8 cellular contexts compared by ENCODE assay signal in the genomic region with DNA sequence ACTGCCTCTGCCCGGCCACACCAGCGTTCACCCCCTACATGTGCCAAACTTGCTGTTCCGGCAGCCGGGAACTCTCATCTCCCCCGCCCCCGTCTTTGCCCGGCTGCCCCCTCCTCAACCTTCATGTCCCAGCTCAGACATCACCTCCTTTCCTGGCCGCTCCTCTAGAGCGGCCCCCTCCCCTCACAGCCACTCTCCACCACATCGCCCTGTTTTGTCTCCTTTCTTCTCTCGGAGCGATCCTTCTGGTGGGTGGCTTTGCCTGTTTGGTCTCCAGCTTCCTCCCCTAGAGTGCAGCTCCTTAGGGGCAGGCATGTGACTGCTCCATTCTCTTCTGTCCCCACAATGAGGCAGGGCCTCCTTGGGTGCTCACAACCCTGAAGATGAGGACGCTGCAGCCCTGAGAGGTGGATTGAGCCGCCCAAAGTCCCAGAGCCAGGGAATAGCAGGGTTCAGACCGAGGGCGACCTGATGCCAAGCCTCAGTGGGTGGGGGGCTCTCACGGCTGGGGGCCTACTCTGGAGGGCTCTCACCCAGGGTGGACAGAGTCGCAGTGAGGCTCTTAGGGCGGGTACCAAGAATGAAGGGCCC. TPM values are rescaled to one million over a fixed set of nuclear protein-coding genes. Genes with fewer than 3 reads are reported as not detected.
DNase-seq lines count a peak whose midpoint lies in the region; ATAC-seq and TF ChIP-seq lines count a peak whose summit lies in the region.

No MANE protein-coding gene starts in this region.

- CTCF ChIA-PET in WTC11 (lab: Charles Lee) = interaction anchor here (0.7 to 11.6 kb wide), 17 partner anchors 9 to 260 kb away, joined by 3 to 143 read pairs (median 7); no protein-coding TSS in a partner anchor

- H3K36me3 Mint-ChIP-seq in WTC11 (no peaks in the 10 kb centered on the region), glutamatergic neuron (ENCODE audit: unreplicated experiment) (no peaks in the 10 kb centered on the region)
- H3K36me3 Mint-ChIP-seq in stimulated activated memory B cell treated with anti-CD40 and anti-IgM and Interleukin-4, amounts not matched to agents 10 μg/mL and 1 μg/mL and 100 μg/mL, for 72 hours = peaks cover 6% of the 10 kb centered on the region

- H3K4me1 ChIP-seq in foreskin keratinocyte = peaks cover 11% of the 10 kb centered on the region

- H3K36me3 ChIP-seq in H7 (replicated peaks; ENCODE audit: control insufficient read depth, insufficient read depth, low read length) = no peaks in the 10 kb centered on the region

- H3K4me1 Mint-ChIP-seq in WTC11 (peaks cover 64% of the 10 kb centered on the region), glutamatergic neuron (ENCODE audit: low read depth, unreplicated experiment) (peaks cover 22% of the 10 kb centered on the region)
- peaks cover 94% of the 10 kb centered on the region for H3K4me1 Mint-ChIP-seq in stimulated activated memory B cell treated with anti-CD40 and anti-IgM and Interleukin-4, amounts not matched to agents 10 μg/mL and 1 μg/mL and 100 μg/mL, for 72 hours

- peak overlapping the region; percentile 21; the same call in 1 of the 2 replicates for H3K4me3 ChIP-seq in H7 (ENCODE audit: insufficient read depth, low read depth, low read length)

- H3K27me3 ChIP-seq in H7 (ENCODE audit: control insufficient read depth, insufficient read depth, low read length) (no peaks in the 10 kb centered on the region), foreskin keratinocyte (no peaks in the 10 kb centered on the region)

- peak overlapping the region; percentile 59 for H3K4me3 Mint-ChIP-seq in WTC11
- H3K4me3 Mint-ChIP-seq in glutamatergic neuron (ENCODE audit: unreplicated experiment) = no peak overlapping the region
- peak overlapping the region; percentile 83 for H3K4me3 Mint-ChIP-seq in stimulated activated memory B cell treated with anti-CD40 and anti-IgM and Interleukin-4, amounts not matched to agents 10 μg/mL and 1 μg/mL and 100 μg/mL, for 72 hours

- H3K27me3 Mint-ChIP-seq in WTC11 (ENCODE audit: low read depth) (no peaks in the 10 kb centered on the region; the same call in 1 of the 2 replicates), glutamatergic neuron (ENCODE audit: unreplicated experiment) (peaks cover 1% of the 10 kb centered on the region)
- H3K27me3 Mint-ChIP-seq in stimulated activated memory B cell treated with anti-CD40 and anti-IgM and Interleukin-4, amounts not matched to agents 10 μg/mL and 1 μg/mL and 100 μg/mL, for 72 hours = no peaks in the 10 kb centered on the region

- peak; percentile 27; the same call in 1 of the 2 replicates for TF ChIP-seq CTCF in WTC11 (IDR thresholded peaks at IDR 0.05)
- TF ChIP-seq CTCF in glutamatergic neuron (IDR thresholded peaks at IDR 0.05; ENCODE audit: partially characterized antibody, unreplicated experiment) = no peak
- no peak for TF ChIP-seq CTCF in foreskin keratinocyte (conservative IDR thresholded peaks at IDR 0.05)

- H3K27ac ChIP-seq in foreskin keratinocyte = no peak overlapping the region

- H3K27ac Mint-ChIP-seq in WTC11 (peak overlapping the region; percentile 84), glutamatergic neuron (ENCODE audit: unreplicated experiment) (peak overlapping the region; percentile 68)
- peak overlapping the region; percentile 94 for H3K27ac Mint-ChIP-seq in stimulated activated memory B cell treated with anti-CD40 and anti-IgM and Interleukin-4, amounts not matched to agents 10 μg/mL and 1 μg/mL and 100 μg/mL, for 72 hours

- ATAC-seq in WTC11 = peak; percentile 28
- no peak for ATAC-seq in stimulated activated memory B cell treated with anti-CD40 and anti-IgM and Interleukin-4, amounts not matched to agents 10 μg/mL and 1 μg/mL and 100 μg/mL, for 72 hours
- no peak for ATAC-seq in GM19395 (IDR thresholded peaks at IDR 0.05; ENCODE audit: unreplicated experiment)
- ATAC-seq in foreskin keratinocyte = no peak

- POLR2A ChIA-PET in WTC11 (lab: Charles Lee) = no interaction called here

- no peaks in the 10 kb centered on the region for H3K9me3 Mint-ChIP-seq in WTC11
- H3K9me3 Mint-ChIP-seq in glutamatergic neuron (ENCODE audit: unreplicated experiment) = peaks cover 1% of the 10 kb centered on the region
- no peaks in the 10 kb centered on the region for H3K9me3 Mint-ChIP-seq in stimulated activated memory B cell treated with anti-CD40 and anti-IgM and Interleukin-4, amounts not matched to agents 10 μg/mL and 1 μg/mL and 100 μg/mL, for 72 hours

- DNase-seq in H7 (peak; percentile 73), WTC11 (ENCODE audit: low spot score) (no peak), glutamatergic neuron (no peak), HT-29 (ENCODE audit: low spot score) (no peak), foreskin keratinocyte (no peak), kidney tubule cell (ENCODE audit: low spot score) (no peak)

TF ChIP-seq in WTC11, 78 proteins besides CTCF, POLR2A, EP300 and RAD21:
- TF ChIP-seq FOXK1 (CRISPR knock-in tag; IDR thresholded peaks at IDR 0.05) = no peak
- no peak for TF ChIP-seq JAZF1 (CRISPR knock-in tag; IDR thresholded peaks at IDR 0.05)
- TF ChIP-seq OVOL2 (CRISPR knock-in tag; IDR thresholded peaks at IDR 0.05; ENCODE audit: borderline replicate concordance) = no peak
- TF ChIP-seq, protein P1, sequence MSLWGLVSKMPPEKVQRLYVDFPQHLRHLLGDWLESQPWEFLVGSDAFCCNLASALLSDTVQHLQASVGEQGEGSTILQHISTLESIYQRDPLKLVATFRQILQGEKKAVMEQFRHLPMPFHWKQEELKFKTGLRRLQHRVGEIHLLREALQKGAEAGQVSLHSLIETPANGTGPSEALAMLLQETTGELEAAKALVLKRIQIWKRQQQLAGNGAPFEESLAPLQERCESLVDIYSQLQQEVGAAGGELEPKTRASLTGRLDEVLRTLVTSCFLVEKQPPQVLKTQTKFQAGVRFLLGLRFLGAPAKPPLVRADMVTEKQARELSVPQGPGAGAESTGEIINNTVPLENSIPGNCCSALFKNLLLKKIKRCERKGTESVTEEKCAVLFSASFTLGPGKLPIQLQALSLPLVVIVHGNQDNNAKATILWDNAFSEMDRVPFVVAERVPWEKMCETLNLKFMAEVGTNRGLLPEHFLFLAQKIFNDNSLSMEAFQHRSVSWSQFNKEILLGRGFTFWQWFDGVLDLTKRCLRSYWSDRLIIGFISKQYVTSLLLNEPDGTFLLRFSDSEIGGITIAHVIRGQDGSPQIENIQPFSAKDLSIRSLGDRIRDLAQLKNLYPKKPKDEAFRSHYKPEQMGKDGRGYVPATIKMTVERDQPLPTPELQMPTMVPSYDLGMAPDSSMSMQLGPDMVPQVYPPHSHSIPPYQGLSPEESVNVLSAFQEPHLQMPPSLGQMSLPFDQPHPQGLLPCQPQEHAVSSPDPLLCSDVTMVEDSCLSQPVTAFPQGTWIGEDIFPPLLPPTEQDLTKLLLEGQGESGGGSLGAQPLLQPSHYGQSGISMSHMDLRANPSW (CRISPR knock-in tag; conservative IDR thresholded peaks at IDR 0.05; ENCODE audit: low read depth) = no peak
- TF ChIP-seq, protein P2, sequence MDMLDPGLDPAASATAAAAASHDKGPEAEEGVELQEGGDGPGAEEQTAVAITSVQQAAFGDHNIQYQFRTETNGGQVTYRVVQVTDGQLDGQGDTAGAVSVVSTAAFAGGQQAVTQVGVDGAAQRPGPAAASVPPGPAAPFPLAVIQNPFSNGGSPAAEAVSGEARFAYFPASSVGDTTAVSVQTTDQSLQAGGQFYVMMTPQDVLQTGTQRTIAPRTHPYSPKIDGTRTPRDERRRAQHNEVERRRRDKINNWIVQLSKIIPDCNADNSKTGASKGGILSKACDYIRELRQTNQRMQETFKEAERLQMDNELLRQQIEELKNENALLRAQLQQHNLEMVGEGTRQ (CRISPR knock-in tag; IDR thresholded peaks at IDR 0.05) = no peak
- TF ChIP-seq, protein P3, sequence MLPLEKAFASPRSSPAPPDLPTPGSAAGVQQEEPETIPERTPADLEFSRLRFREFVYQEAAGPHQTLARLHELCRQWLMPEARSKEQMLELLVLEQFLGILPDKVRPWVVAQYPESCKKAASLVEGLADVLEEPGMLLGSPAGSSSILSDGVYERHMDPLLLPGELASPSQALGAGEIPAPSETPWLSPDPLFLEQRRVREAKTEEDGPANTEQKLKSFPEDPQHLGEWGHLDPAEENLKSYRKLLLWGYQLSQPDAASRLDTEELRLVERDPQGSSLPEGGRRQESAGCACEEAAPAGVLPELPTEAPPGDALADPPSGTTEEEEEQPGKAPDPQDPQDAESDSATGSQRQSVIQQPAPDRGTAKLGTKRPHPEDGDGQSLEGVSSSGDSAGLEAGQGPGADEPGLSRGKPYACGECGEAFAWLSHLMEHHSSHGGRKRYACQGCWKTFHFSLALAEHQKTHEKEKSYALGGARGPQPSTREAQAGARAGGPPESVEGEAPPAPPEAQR (CRISPR knock-in tag; IDR thresholded peaks at IDR 0.05) = no peak
- no peak for TF ChIP-seq CBFB (CRISPR knock-in tag; IDR thresholded peaks at IDR 0.05; ENCODE audit: low read depth)
- no peak for TF ChIP-seq ZNF138 (CRISPR knock-in tag; conservative IDR thresholded peaks at IDR 0.05)
- TF ChIP-seq, protein P4, sequence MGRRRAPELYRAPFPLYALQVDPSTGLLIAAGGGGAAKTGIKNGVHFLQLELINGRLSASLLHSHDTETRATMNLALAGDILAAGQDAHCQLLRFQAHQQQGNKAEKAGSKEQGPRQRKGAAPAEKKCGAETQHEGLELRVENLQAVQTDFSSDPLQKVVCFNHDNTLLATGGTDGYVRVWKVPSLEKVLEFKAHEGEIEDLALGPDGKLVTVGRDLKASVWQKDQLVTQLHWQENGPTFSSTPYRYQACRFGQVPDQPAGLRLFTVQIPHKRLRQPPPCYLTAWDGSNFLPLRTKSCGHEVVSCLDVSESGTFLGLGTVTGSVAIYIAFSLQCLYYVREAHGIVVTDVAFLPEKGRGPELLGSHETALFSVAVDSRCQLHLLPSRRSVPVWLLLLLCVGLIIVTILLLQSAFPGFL (CRISPR knock-in tag; IDR thresholded peaks at IDR 0.05; ENCODE audit: borderline replicate concordance) = no peak
- TF ChIP-seq ZBTB21 (CRISPR knock-in tag; IDR thresholded peaks at IDR 0.05; ENCODE audit: borderline replicate concordance) = no peak
- TF ChIP-seq JUN (CRISPR knock-in tag; IDR thresholded peaks at IDR 0.05) = no peak

RNA-seq across cellular contexts. Expression of a gene that starts 44.9 kb away (rescaled TPM):
- total RNA-seq in H7 (2014; rRNA removed; shearing (Covaris generic)) = 46.4 and 53.8 TPM in 2 replicates
- total RNA-seq in WTC11 (2021) (40.6 to 45.0 TPM (median 42.0 TPM) in 3 replicates), glutamatergic neuron (ENCODE audit: unreplicated experiment) (36.1 TPM), foreskin keratinocyte (51.1 and 63.5 TPM in 2 replicates)
- total RNA-seq in HT-29 (2014; rRNA removed; shearing (Covaris generic)) = 71.6 and 77.6 TPM in 2 replicates
- 28.0 and 34.0 TPM in 2 replicates for polyA plus RNA-seq in foreskin keratinocyte
